ENCODE assay signal across 25 cellular contexts in the genomic region with DNA sequence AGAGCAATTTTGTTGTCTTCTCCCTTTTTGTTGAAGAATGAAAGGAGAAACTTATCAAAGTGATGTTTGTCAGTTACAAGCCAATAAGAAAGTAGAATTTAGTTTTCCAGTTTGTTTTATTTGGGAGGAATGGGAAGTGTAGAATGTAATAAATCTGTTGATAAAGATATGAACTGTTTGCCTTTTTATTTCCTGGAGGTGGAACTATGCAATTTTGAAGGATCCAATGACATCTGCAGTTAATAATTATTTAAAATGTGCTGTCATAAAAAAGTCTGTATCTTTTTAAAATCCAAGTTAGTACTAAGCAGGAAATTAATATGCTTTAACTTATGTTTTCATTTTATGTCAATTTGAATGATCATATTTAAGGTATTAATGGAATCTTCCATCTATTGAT. TPM values are rescaled to one million over a fixed set of nuclear protein-coding genes. Genes with fewer than 3 reads are reported as not detected.
DNase-seq lines count a peak whose midpoint lies in the region; ATAC-seq and TF ChIP-seq lines count a peak whose summit lies in the region.
"Had no signal": no experiment of that assay in that cellular context is flagged by ENCODE, and none has a peak within 500 bp of the region (broad histone marks: within the 10 kb centered on the region; RNA-seq: fewer than 3 reads in every experiment).

No MANE protein-coding gene starts in this region.

- no TSS peak for BruUV-seq in PC-3 (replicated peaks; lab: Mats Ljungman, UMichigan)

- no peaks in the 10 kb centered on the region for H3K79me2 ChIP-seq in PC-3 (ENCODE audit: low read length)

- no peaks in the 10 kb centered on the region for H3K9me3 Mint-ChIP-seq in activated T-cell treated with anti-CD3 and anti-CD28 coated beads, Interleukin-2, amount 50 U/mL, for 24 hours
- H3K9me3 Mint-ChIP-seq: CD8-positive, alpha-beta memory T cell; GM23338; HFFc6 had no signal

- H3K9ac ChIP-seq in PC-3 (ENCODE audit: low read length): no peak overlapping the region

- CTCF ChIA-PET in PC-3 (lab: Charles Lee): no interaction called here

- no peaks in the 10 kb centered on the region for H4K20me1 ChIP-seq in PC-3 (ENCODE audit: low read length)

- no peak overlapping the region for H3K4me3 Mint-ChIP-seq in activated T-cell treated with anti-CD3 and anti-CD28 coated beads, Interleukin-2, amount 50 U/mL, for 24 hours
- H3K4me3 Mint-ChIP-seq: CD4-positive, CD25-positive, alpha-beta regulatory T cell; CD8-positive, alpha-beta memory T cell; GM23338; HFFc6; IgD-negative memory B cell had no signal

- no peak overlapping the region for H2AFZ ChIP-seq in PC-3 (ENCODE audit: low read length)
- H2AFZ ChIP-seq: GM23338 had no signal

- no peaks in the 10 kb centered on the region for H3K36me3 Mint-ChIP-seq in activated T-cell treated with anti-CD3 and anti-CD28 coated beads, Interleukin-2, amount 50 U/mL, for 24 hours (ENCODE audit: low read depth)
- H3K36me3 Mint-ChIP-seq: CD4-positive, CD25-positive, alpha-beta regulatory T cell; CD8-positive, alpha-beta memory T cell; IgD-negative memory B cell had no signal

- no peaks in the 10 kb centered on the region for H3K9me3 ChIP-seq in right cardiac atrium (ENCODE audit: control insufficient read depth, low read length)
- H3K9me3 ChIP-seq in PC-3 (ENCODE audit: low read length): no peaks in the 10 kb centered on the region
- H3K9me3 ChIP-seq: BE2C had no signal

- ATAC-seq in left colon (peak; percentile 51), right cardiac atrium (no peak), PC-3 (no peak)
- ATAC-seq: GM23338, HCT116, HepG2 had no signal

- no peaks in the 10 kb centered on the region for H3K36me3 ChIP-seq in PC-3 (ENCODE audit: low read depth, low read length)
- H3K36me3 ChIP-seq: BE2C had no signal

- no peaks in the 10 kb centered on the region for H3K9me2 ChIP-seq in PC-3 (replicated peaks; ENCODE audit: low read length)

- no peaks in the 10 kb centered on the region for H3F3A ChIP-seq in PC-3 (ENCODE audit: low read length, unreplicated experiment)

- DNase-seq in HT-29 (ENCODE audit: low spot score) (peak; percentile 41), left colon (no peak), right cardiac atrium (no peak), PC-3 (no peak), LoVo (ENCODE audit: low spot score) (no peak)
- no peak for DNase-seq in activated T-cell treated with anti-CD3 and anti-CD28 coated beads, Interleukin-2, amount 50 U/mL, for 24 hours
- DNase-seq: BE2C; C1 segment of cervical spinal cord; CD4-positive, CD25-positive, alpha-beta regulatory T cell; CD8-positive, alpha-beta memory T cell; COR-L47; DMS 273 treated with DMSO at 0.1 percent for 48 hours; DMS53; DND-41; EL; H7; HFFc6; KBM-7 had no signal

- no peaks in the 10 kb centered on the region for H3K4me1 Mint-ChIP-seq in activated T-cell treated with anti-CD3 and anti-CD28 coated beads, Interleukin-2, amount 50 U/mL, for 24 hours (ENCODE audit: low read depth)
- H3K4me1 Mint-ChIP-seq: CD4-positive, CD25-positive, alpha-beta regulatory T cell; CD8-positive, alpha-beta memory T cell; GM23338; IgD-negative memory B cell had no signal

- peaks cover 2% of the 10 kb centered on the region for H3K27me3 Mint-ChIP-seq in activated T-cell treated with anti-CD3 and anti-CD28 coated beads, Interleukin-2, amount 50 U/mL, for 24 hours
- H3K27me3 Mint-ChIP-seq: CD4-positive, CD25-positive, alpha-beta regulatory T cell; CD8-positive, alpha-beta memory T cell had no signal

- peak overlapping the region; percentile 72 for H3K27ac ChIP-seq in VCaP
- H3K27ac ChIP-seq in right cardiac atrium (ENCODE audit: low read length): no peak overlapping the region
- H3K27ac ChIP-seq in PC-3 (ENCODE audit: low read length): no peak overlapping the region

- POLR2A ChIA-PET in PC-3 (lab: Charles Lee; ENCODE audit: unreplicated experiment): interaction anchor here (0.7 kb wide), 1 partner anchor 9 kb away, joined by 3 read pairs; no protein-coding TSS in a partner anchor

- no peak overlapping the region for H3K4me3 ChIP-seq in right cardiac atrium (ENCODE audit: low read length)
- no peak overlapping the region for H3K4me3 ChIP-seq in PC-3 (ENCODE audit: low read length)
- H3K4me3 ChIP-seq: GM23338 had no signal

- H3K27ac Mint-ChIP-seq in activated T-cell treated with anti-CD3 and anti-CD28 coated beads, Interleukin-2, amount 50 U/mL, for 24 hours: no peak overlapping the region
- H3K27ac Mint-ChIP-seq: CD4-positive, CD25-positive, alpha-beta regulatory T cell; CD8-positive, alpha-beta memory T cell; GM23338; HFFc6; IgD-negative memory B cell had no signal

- no peak for TF ChIP-seq CTCF in VCaP (conservative IDR thresholded peaks at IDR 0.05)
- no peak for TF ChIP-seq CTCF in PC-3 (conservative IDR thresholded peaks at IDR 0.05; ENCODE audit: low read depth, low read length)

- H3K4me2 ChIP-seq in PC-3 (ENCODE audit: low read length): no peak overlapping the region
- H3K4me2 ChIP-seq: GM23338 had no signal

- H3K27me3 ChIP-seq in right cardiac atrium (ENCODE audit: control insufficient read depth, insufficient read depth): no peaks in the 10 kb centered on the region
- no peaks in the 10 kb centered on the region for H3K27me3 ChIP-seq in PC-3 (ENCODE audit: low read length)
- H3K27me3 ChIP-seq: BE2C had no signal

- H3K4me1 ChIP-seq in right cardiac atrium (ENCODE audit: control insufficient read depth, insufficient read depth, low read length): no peaks in the 10 kb centered on the region
- no peaks in the 10 kb centered on the region for H3K4me1 ChIP-seq in PC-3 (ENCODE audit: insufficient read depth, low read length)
- H3K4me1 ChIP-seq: BE2C had no signal

- intact Hi-C loops in left colon (cut with DNase I, micrococcal nuclease): no loop called here
- intact Hi-C loops in right cardiac atrium (cut with DNase I): no loop called here
- intact Hi-C loops in PC-3 (cut with micrococcal nuclease): no loop called here

RNA-seq across cellular contexts. Expression of gene PF4, which starts 44.9 kb away (rescaled TPM):
- total RNA-seq in HT-29 (2014; rRNA removed; shearing (Covaris generic)): 0.37 and 1.1 TPM in 2 replicates
- total RNA-seq in left colon (1 to 10 TPM in 1 of 2 donors, not detected in 1; 2.3 TPM), right cardiac atrium (not detected), PC-3 (2014; rRNA removed) (0.58 and 0.63 TPM in 2 replicates)
- 0.18 TPM for polyA plus RNA-seq in right cardiac atrium
- total RNA-seq: A673; CD8-positive, alpha-beta memory T cell; G401; GM23338; H7; HepG2 had no signal
- polyA plus RNA-seq: CD4-positive, CD25-positive, alpha-beta regulatory T cell; CD8-positive, alpha-beta memory T cell; HepG2 had no signal

RNA-seq across cellular contexts. Expression of gene PPBP, which starts 51.0 kb away (rescaled TPM):
- total RNA-seq in HT-29 (2014; rRNA removed; shearing (Covaris generic)): not detected in 2 replicates
- total RNA-seq in left colon: not detected
- total RNA-seq in right cardiac atrium: under 1 TPM in 2 of 4 donors, not detected in 2; 0.34 to 0.48 TPM
- polyA plus RNA-seq in right cardiac atrium: not detected
- total RNA-seq in PC-3 (2014; rRNA removed): not detected in 2 replicates
- total RNA-seq: A673; CD8-positive, alpha-beta memory T cell; G401; H7; HepG2; HFFc6 had no signal
- polyA plus RNA-seq: CD8-positive, alpha-beta memory T cell; HepG2 had no signal
